ENCODE assay signal across 10 cellular contexts in genomic region chr1:40386311-40386778, GRCh38. TPM values are rescaled to one million over a fixed set of nuclear protein-coding genes. Genes with fewer than 3 reads are reported as not detected.
DNase-seq lines count a peak whose midpoint lies in the region; ATAC-seq and TF ChIP-seq lines count a peak whose summit lies in the region.
"Had no signal": no experiment of that assay in that cellular context is flagged by ENCODE, and none has a peak within 500 bp of the region (broad histone marks: within the 10 kb centered on the region; RNA-seq: fewer than 3 reads in every experiment).

No MANE protein-coding gene starts in this region.

- H3K4me3 Mint-ChIP-seq in neural progenitor cell, result no peak overlapping the region
- H3K4me3 Mint-ChIP-seq: GM23338 had no signal

- intact Hi-C loops in OCI-LY7 (cut with micrococcal nuclease; ENCODE audit: unreplicated experiment), result loop anchor here (10.0 kb wide), 1 partner anchor 308 kb away; the partner anchor contains the start of gene NFYC

- POLR2A ChIA-PET in OCI-LY7 (lab: Charles Lee), result interaction anchor here (0.6 to 8.5 kb wide), 14 partner anchors 7 to 1179 kb away, joined by 3 to 89 read pairs (median 6); partner anchors contain the start of gene SMAP2

- H3K27me3 ChIP-seq in DND-41 (ENCODE audit: insufficient read depth, low read length, poor library complexity) (no peaks in the 10 kb centered on the region), esophagus (ENCODE audit: control insufficient read depth in 1 of 2, insufficient read depth in 2 of 2, low read length in 2 of 2) (no peaks in the 10 kb centered on the region), rectal smooth muscle tissue (ENCODE audit: control insufficient read depth, insufficient read depth, low read length) (no peaks in the 10 kb centered on the region), neural progenitor cell (no peaks in the 10 kb centered on the region)

- TF ChIP-seq CTCF in DND-41 (IDR thresholded peaks at IDR 0.05; ENCODE audit: borderline replicate concordance, extremely low read depth, low read length, poor library complexity, severe bottlenecking) (no peak), OCI-LY7 (conservative IDR thresholded peaks at IDR 0.05; ENCODE audit: low read length) (no peak), neural progenitor cell (IDR thresholded peaks at IDR 0.05) (no peak)

- H3K4me1 Mint-ChIP-seq in neural progenitor cell, result peaks cover 25% of the 10 kb centered on the region

- H3K27ac Mint-ChIP-seq in neural progenitor cell, result no peak overlapping the region
- H3K27ac Mint-ChIP-seq: GM23338 had no signal

- H3K27me3 Mint-ChIP-seq in neural progenitor cell (ENCODE audit: insufficient read depth, low read depth), result no peaks in the 10 kb centered on the region

- peaks cover 6% of the 10 kb centered on the region for H3F3A ChIP-seq in neural progenitor cell (ENCODE audit: low read depth)

- H4K20me1 ChIP-seq in DND-41 (ENCODE audit: insufficient read depth, low read length), result peaks cover 48% of the 10 kb centered on the region
- H4K20me1 ChIP-seq in OCI-LY7 (ENCODE audit: insufficient read depth, low read length), result no peaks in the 10 kb centered on the region
- H4K20me1 ChIP-seq in neural progenitor cell (ENCODE audit: low read depth), result no peaks in the 10 kb centered on the region

- H3K4me1 ChIP-seq in DND-41 (ENCODE audit: insufficient read depth, low read length) (peaks cover 37% of the 10 kb centered on the region), OCI-LY7 (ENCODE audit: insufficient read depth, low read length, poor library complexity, severe bottlenecking) (peaks cover 92% of the 10 kb centered on the region), esophagus (ENCODE audit: control insufficient read depth in 2 of 2, insufficient read depth in 2 of 2, low read length in 1 of 2) (peaks cover 0 to 3% of the 10 kb centered on the region in 2 donors), rectal smooth muscle tissue (ENCODE audit: control insufficient read depth, insufficient read depth, low read length) (peaks cover 2% of the 10 kb centered on the region), neural progenitor cell (peaks cover 25% of the 10 kb centered on the region)

- H3K9me2 ChIP-seq in OCI-LY7 (ENCODE audit: insufficient read depth, low read length), result no peaks in the 10 kb centered on the region

- CTCF ChIA-PET in OCI-LY7 (lab: Charles Lee; ENCODE audit: unreplicated experiment), result interaction anchor here (0.6 to 1.7 kb wide), 3 partner anchors 13 to 587 kb away, joined by 3 to 13 read pairs (median 4); partner anchors contain the start of gene SMAP2

- H3K4me2 ChIP-seq in DND-41 (ENCODE audit: insufficient read depth, low read length) (peak overlapping the region; percentile 53), OCI-LY7 (ENCODE audit: low read length) (peak overlapping the region; percentile 84), neural progenitor cell (no peak overlapping the region)
- H3K4me2 ChIP-seq: GM23338 had no signal

- peaks cover 14% of the 10 kb centered on the region for H3K36me3 Mint-ChIP-seq in neural progenitor cell

- peak overlapping the region in 1 of 2 experiments; percentile 21; a peak in 2 of 4 replicates for H3K4me3 ChIP-seq in DND-41 (ENCODE audit: low read depth in 1 of 2, low read length in 2 of 2)
- peak overlapping the region; percentile 66 for H3K4me3 ChIP-seq in OCI-LY7 (ENCODE audit: low read depth, low read length, poor library complexity, severe bottlenecking)
- H3K4me3 ChIP-seq in esophagus (ENCODE audit: low read depth in 1 of 2, low read length in 2 of 2), result no peak overlapping the region
- no peak overlapping the region for H3K4me3 ChIP-seq in rectal smooth muscle tissue (ENCODE audit: low read length)
- no peak overlapping the region for H3K4me3 ChIP-seq in neural progenitor cell
- H3K4me3 ChIP-seq: GM23338 had no signal

- TSS peak; percentile 54 for BruUV-seq in OCI-LY7 (replicated peaks; lab: Mats Ljungman, UMichigan)

- H3K9me3 Mint-ChIP-seq in neural progenitor cell, result no peaks in the 10 kb centered on the region
- H3K9me3 Mint-ChIP-seq: GM23338 had no signal

- H3K9ac ChIP-seq in DND-41 (ENCODE audit: low read depth, low read length) (peak overlapping the region; percentile 7; the same call in 1 of the 2 replicates), rectal smooth muscle tissue (ENCODE audit: low read length) (no peak overlapping the region), neural progenitor cell (no peak overlapping the region)

- no peak overlapping the region for H2AFZ ChIP-seq in DND-41 (ENCODE audit: low read depth, low read length)
- H2AFZ ChIP-seq in OCI-LY7 (ENCODE audit: low read length), result no peak overlapping the region
- no peak overlapping the region for H2AFZ ChIP-seq in neural progenitor cell (replicated peaks)
- H2AFZ ChIP-seq: GM23338 had no signal

- 51 to 60% methylated on average over 5 of the region's 5 CpGs for WGBS in esophagus, 2 donors

- no peak for ATAC-seq in DND-41 (ENCODE audit: insufficient read depth, low read depth)
- ATAC-seq: GM23338 had no signal

- H3K79me2 ChIP-seq in DND-41 (ENCODE audit: insufficient read depth, low read length) (peaks cover 20% of the 10 kb centered on the region), OCI-LY7 (ENCODE audit: insufficient read depth, low read depth, low read length) (peaks cover 84% of the 10 kb centered on the region), neural progenitor cell (ENCODE audit: low read depth) (peaks cover 3% of the 10 kb centered on the region)

- H3K36me3 ChIP-seq in DND-41 (ENCODE audit: insufficient read depth, low read length) (no peaks in the 10 kb centered on the region), OCI-LY7 (ENCODE audit: insufficient read depth, low read length) (peaks cover 33% of the 10 kb centered on the region; the same call in 1 of the 2 replicates), esophagus (ENCODE audit: control insufficient read depth in 2 of 2, insufficient read depth in 2 of 2, low read length in 1 of 2) (no peaks in the 10 kb centered on the region), rectal smooth muscle tissue (ENCODE audit: control insufficient read depth, insufficient read depth, low read length) (peaks cover 2% of the 10 kb centered on the region), neural progenitor cell (no peaks in the 10 kb centered on the region)

- H3K9me3 ChIP-seq in DND-41 (ENCODE audit: insufficient read depth, low read length, severe bottlenecking) (no peaks in the 10 kb centered on the region), OCI-LY7 (ENCODE audit: low read length) (no peaks in the 10 kb centered on the region), esophagus (ENCODE audit: control insufficient read depth in 2 of 2, insufficient read depth in 1 of 2, low read depth in 1 of 2, low read length in 1 of 2) (no peaks in the 10 kb centered on the region), neural progenitor cell (ENCODE audit: low read depth) (no peaks in the 10 kb centered on the region)

- no peak for DNase-seq in DND-41
- DNase-seq in OCI-LY7 (ENCODE audit: low spot score), result no peak
- DNase-seq in neural progenitor cell (ENCODE audit: low spot score), result no peak
- no peak for DNase-seq in NCI-H82 treated with DMSO at 0.1 percent for 48 hours (lab: John Stamatoyannopoulos, UW; ENCODE audit: unreplicated experiment)
- DNase-seq in UCSD-AML1 (lab: John Stamatoyannopoulos, UW; ENCODE audit: unreplicated experiment), result no peak
- DNase-seq in DMS53 (lab: John Stamatoyannopoulos, UW), result no peak
- DNase-seq: head of caudate nucleus had no signal

- H3K27ac ChIP-seq in DND-41 (ENCODE audit: low read length) (peak overlapping the region; percentile 55), OCI-LY7 (ENCODE audit: low read depth, low read length, poor library complexity, severe bottlenecking) (peak overlapping the region; percentile 97), esophagus (ENCODE audit: low read depth in 2 of 2, low read length in 1 of 2) (peak overlapping the region; percentile 68 to 76), rectal smooth muscle tissue (ENCODE audit: low read depth, low read length) (peak overlapping the region; percentile 71), neural progenitor cell (no peak overlapping the region)

RNA-seq across cellular contexts. Expression of gene SMAP2, which starts 12.8 kb away (rescaled TPM):
- total RNA-seq in OCI-LY7 (2014; rRNA removed; shearing (Covaris generic)), result 50.3 and 60.5 TPM in 2 replicates
- total RNA-seq in OCI-LY7 (2022) (105 and 118 TPM in 2 replicates), neural progenitor cell (ENCODE audit: low replicate concordance) (9.4 and 11.7 TPM in 2 replicates)
- polyA plus RNA-seq in esophagus, result 10 to 100 TPM in 1 of 2 donors, 1 to 10 TPM in 1; 9.1 to 14.2 TPM
